ENCODE assay signal across 8 cellular contexts in genomic region chr10:43396061-43396927, GRCh38. TPM values are rescaled to one million over a fixed set of nuclear protein-coding genes. Genes with fewer than 3 reads are reported as not detected.
DNase-seq lines count a peak whose midpoint lies in the region; ATAC-seq and TF ChIP-seq lines count a peak whose summit lies in the region.

No MANE protein-coding gene starts in this region.

- peak overlapping the region; percentile 87 to 98 (median 95) for H3K4me3 Mint-ChIP-seq in IgD-negative memory B cell

- peak overlapping the region; percentile 97 for H2BK5ac ChIP-seq in trophoblast cell (ENCODE audit: low read depth, low read length, poor library complexity)

- peak overlapping the region; percentile 98 for H4K12ac ChIP-seq in trophoblast cell (ENCODE audit: low read depth, low read length)

- H3K79me1 ChIP-seq in trophoblast cell (ENCODE audit: low read length): peaks cover 17% of the 10 kb centered on the region

- peak in 1 of 2 donors; percentile 9 for TF ChIP-seq POLR2A in adrenal gland (IDR thresholded peaks at IDR 0.05)
- TF ChIP-seq POLR2A in vagina (IDR thresholded peaks at IDR 0.05): no peak

- peak overlapping the region; percentile 82 for H3K4me2 ChIP-seq in trophoblast cell (ENCODE audit: low read length)

- peaks cover 20 to 58% of the 10 kb centered on the region in 2 donors for H3K4me1 ChIP-seq in adrenal gland (replicated peaks in 1 of 2)
- H3K4me1 ChIP-seq in trophoblast cell (ENCODE audit: control insufficient read depth in 1 of 2, insufficient read depth in 2 of 2, low read length in 2 of 2): peaks cover 11 to 26% of the 10 kb centered on the region in 2 experiments
- H3K4me1 ChIP-seq in vagina: peaks cover 75% of the 10 kb centered on the region

- H3K27ac Mint-ChIP-seq in IgD-negative memory B cell: peak overlapping the region; percentile 96 to 99 (median 98)

- TF ChIP-seq CTCF in adrenal gland (IDR thresholded peaks at IDR 0.05) (no peak), vagina (IDR thresholded peaks at IDR 0.05) (no peak)

- no peaks in the 10 kb centered on the region for H3K9me3 Mint-ChIP-seq in IgD-negative memory B cell

- peak overlapping the region; percentile 93 for H2BK120ac ChIP-seq in trophoblast cell (ENCODE audit: insufficient read depth, low read length, poor library complexity)

- peak overlapping the region; percentile 99 for H3K18ac ChIP-seq in trophoblast cell (ENCODE audit: low read length)

- peak overlapping the region; percentile 88 for H3K9ac ChIP-seq in trophoblast cell (ENCODE audit: low read length)

- H3K4me3 ChIP-seq in adrenal gland (peak overlapping the region in 3 of 4 donors; percentile 26 to 92 (median 66)), trophoblast cell (ENCODE audit: low read depth, low read length) (peak overlapping the region; percentile 83), vagina (peak overlapping the region; percentile 67 to 85)

- ATAC-seq in GM21717 (IDR thresholded peaks at IDR 0.05; ENCODE audit: unreplicated experiment): peak; percentile 50
- ATAC-seq in left cardiac atrium: peak; percentile 95 to 96

- DNase-seq in DMS53 (lab: John Stamatoyannopoulos, UW) (peak; percentile 92), SW 1271 (lab: John Stamatoyannopoulos, UW) (peak; percentile 39 to 53), adrenal gland (peak; percentile 78 to 87 (median 83)), left cardiac atrium (peak; percentile 79), trophoblast cell (peak; percentile 30 to 58), vagina (ENCODE audit: extremely low spot score in 2 of 2) (no peak)

- H4K91ac ChIP-seq in trophoblast cell (ENCODE audit: low read depth, low read length): peak overlapping the region; percentile 97

- H3K27me3 Mint-ChIP-seq in IgD-negative memory B cell: no peaks in the 10 kb centered on the region

- H3K27me3 ChIP-seq in adrenal gland (no peaks in the 10 kb centered on the region), trophoblast cell (ENCODE audit: insufficient read depth, low read length) (no peaks in the 10 kb centered on the region), vagina (no peaks in the 10 kb centered on the region)

- H3K23ac ChIP-seq in trophoblast cell (ENCODE audit: low read length): no peak overlapping the region

- H3K36me3 ChIP-seq in adrenal gland (replicated peaks in 1 of 2): peaks cover 0 to 33% of the 10 kb centered on the region in 2 donors
- peaks cover 24 to 33% of the 10 kb centered on the region in 2 experiments for H3K36me3 ChIP-seq in trophoblast cell (ENCODE audit: control insufficient read depth in 1 of 2, insufficient read depth in 2 of 2, low read length in 2 of 2)
- peaks cover 0 to 34% of the 10 kb centered on the region in 2 donors for H3K36me3 ChIP-seq in vagina

- H3K4ac ChIP-seq in trophoblast cell (ENCODE audit: low read depth, low read length): peak overlapping the region; percentile 93

- H2AFZ ChIP-seq in trophoblast cell (ENCODE audit: insufficient read depth, low read length, poor library complexity): peak overlapping the region; percentile 90

- intact Hi-C loops in adrenal gland (cut with DNase I) (loop anchor here in 1 of 2 donors (5.0 kb wide), 1 partner anchor 41 kb away; the partner anchor contains the start of gene ZNF487), left cardiac atrium (cut with DNase I) (no loop called here), vagina (cut with DNase I) (no loop called here)

- peaks cover 63% of the 10 kb centered on the region in 3 donors for H3K4me1 Mint-ChIP-seq in IgD-negative memory B cell

- H3K27ac ChIP-seq in adrenal gland (peak overlapping the region; percentile 94 to 100 (median 98)), trophoblast cell (ENCODE audit: low read depth, low read length) (peak overlapping the region; percentile 100), vagina (peak overlapping the region; percentile 100)

- H3K9me3 ChIP-seq in adrenal gland (replicated peaks in 1 of 3): no peaks in the 10 kb centered on the region
- no peaks in the 10 kb centered on the region for H3K9me3 ChIP-seq in trophoblast cell (ENCODE audit: insufficient read depth, low read depth, low read length)
- H3K9me3 ChIP-seq in vagina: no peaks in the 10 kb centered on the region

- H4K8ac ChIP-seq in trophoblast cell (ENCODE audit: low read depth, low read length): peak overlapping the region; percentile 83

- H3K36me3 Mint-ChIP-seq in IgD-negative memory B cell: peaks cover 11% of the 10 kb centered on the region

- 3 to 14% (median 6%) methylated on average over 19 to 71 of the region's 71 CpGs for WGBS in adrenal gland, 4 donors
- WGBS in trophoblast cell (ENCODE audit: extremely low coverage, insufficient coverage, insufficient read length): no CpG with 5 or more reads among the region's 71 CpGs

- H2AK5ac ChIP-seq in trophoblast cell (ENCODE audit: low read length): peak overlapping the region; percentile 71

- peaks cover 30% of the 10 kb centered on the region for H3K79me2 ChIP-seq in trophoblast cell (ENCODE audit: control insufficient read depth, insufficient read depth, low read length, poor library complexity)

- H2BK12ac ChIP-seq in trophoblast cell (ENCODE audit: low read length): peak overlapping the region; percentile 52

- H3K14ac ChIP-seq in trophoblast cell (ENCODE audit: low read length): peak overlapping the region; percentile 96

RNA-seq across cellular contexts. Expression of gene HNRNPF, which starts 12.7 kb away (rescaled TPM):
- polyA plus RNA-seq in IgD-negative memory B cell (242 TPM), adrenal gland (100 to 1,000 TPM in 1 of 3 donors, 10 to 100 TPM in 2; 48.7 to 141 (median 51.3) TPM)
- total RNA-seq in adrenal gland (100 to 1,000 TPM; 103 to 207 (median 144) TPM), left cardiac atrium (100 to 1,000 TPM in 1 of 2 donors, 10 to 100 TPM in 1; 83.6 to 107 TPM), vagina (150 TPM)
- 123 and 124 TPM in 2 replicates for polyA plus RNA-seq in trophoblast cell (2013)

RNA-seq across cellular contexts. Expression of gene FXYD4, which starts 24.9 kb away (rescaled TPM):
- not detected for polyA plus RNA-seq in IgD-negative memory B cell
- under 1 TPM in 1 of 8 donors, not detected in 7; 0.86 TPM for total RNA-seq in adrenal gland
- not detected for polyA plus RNA-seq in adrenal gland
- total RNA-seq in left cardiac atrium: not detected
- polyA plus RNA-seq in trophoblast cell (2013): 0.14 and 0.64 TPM in 2 replicates
- total RNA-seq in vagina: not detected

RNA-seq across cellular contexts. Expression of gene ZNF487, which starts 40.6 kb away (rescaled TPM):
- 6.1 TPM for polyA plus RNA-seq in IgD-negative memory B cell
- total RNA-seq in adrenal gland: 1 to 10 TPM; 2.1 to 8.1 (median 4.5) TPM
- polyA plus RNA-seq in adrenal gland: 1 to 10 TPM; 7.2 to 8.6 (median 7.6) TPM
- total RNA-seq in left cardiac atrium: 1 to 10 TPM; 2.2 to 2.3 TPM
- 1.5 and 1.8 TPM in 2 replicates for polyA plus RNA-seq in trophoblast cell (2013)
- total RNA-seq in vagina: 4.2 TPM

Comparison
In these comparisons a context has a peak if more than half of its experiments do, and no peak if none do; other contexts are left out.
1. DNase-seq: peak in DMS53 (single experiment), SW 1271 (2 of 2), adrenal gland (7 of 7), left cardiac atrium (single experiment) and trophoblast cell (2 of 2); none in vagina (0 of 2).
2. Peak in every context shown above with its lines, with median percentiles within 50 percentile points of each other: H3K27ac ChIP-seq and H3K4me3 ChIP-seq.